1 cellular context compared by ENCODE assay signal in the genomic region with DNA sequence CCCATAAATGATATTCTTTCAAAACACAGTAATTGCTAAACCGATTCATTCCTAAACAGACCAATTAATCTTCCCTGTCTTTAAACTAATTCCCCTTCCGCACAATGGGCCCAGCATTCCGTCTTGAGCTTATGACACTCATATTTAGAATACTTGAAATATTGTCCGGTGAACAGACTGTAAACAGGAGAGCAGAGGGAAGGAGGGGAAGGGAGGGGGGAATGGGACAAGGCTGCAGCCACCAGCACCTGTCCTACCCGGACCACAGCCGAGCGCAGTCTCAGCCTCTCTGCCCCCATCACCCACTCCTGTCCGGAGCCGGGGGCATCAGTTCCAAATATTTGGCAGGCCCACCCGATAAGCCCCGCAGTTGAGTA.
TF ChIP-seq lines count a peak whose summit lies in the region.

No MANE protein-coding gene starts in this region.

TF ChIP-seq in A549, 52 proteins besides CTCF, POLR2A, EP300 and RAD21 (continued from another document):
- TF ChIP-seq RCOR1 (IDR thresholded peaks at IDR 0.05; ENCODE audit: low read depth, low read length) (no peak), EHF (CRISPR knock-in tag; IDR thresholded peaks at IDR 0.05) (no peak), RARB (CRISPR knock-in tag; IDR thresholded peaks at IDR 0.05) (no peak)
